Comparison of ENCODE assay signal across 17 cellular contexts in genomic region chr13:67117010-67117550, GRCh38.
"Had no signal": no experiment of that assay in that cellular context is flagged by ENCODE, and none has a peak within 500 bp of the region (broad histone marks: within the 10 kb centered on the region; RNA-seq: fewer than 3 reads in every experiment).

No MANE protein-coding gene starts in this region.

- H3K4me3 Mint-ChIP-seq: mesothelial cell of epicardium; stimulated activated naive B cell treated with anti-CD40 and anti-IgM and Interleukin-4, amounts not matched to agents 10 μg/mL and 1 μg/mL and 100 μg/mL, for 72 hours; T-cell had no signal

- DNase-seq: activated CD4-positive, alpha-beta T cell treated with anti-CD3 and anti-CD28 coated beads for 48 hours; activated CD8-positive, alpha-beta memory T cell treated with anti-CD3 and anti-CD28 coated beads for 24 hours; activated naive CD4-positive, alpha-beta T cell treated with anti-CD3 and anti-CD28 coated beads, Interleukin-2, amount 50 U/mL, for 16 hours; adrenal gland; body of pancreas; right lobe of liver; stimulated activated CD4-positive, alpha-beta T cell treated with anti-CD3 and anti-CD28 coated beads, Interleukin-2, amount 100 ng/mL, for 24 hours; stimulated activated naive B cell treated with anti-CD40 and anti-IgM and Interleukin-4, amounts not matched to agents 10 μg/mL and 1 μg/mL and 100 μg/mL, for 72 hours; T-cell; upper lobe of left lung; WERI-Rb-1 had no signal

- H3K4me1 Mint-ChIP-seq: stimulated activated naive B cell treated with anti-CD40 and anti-IgM and Interleukin-4, amounts not matched to agents 10 μg/mL and 1 μg/mL and 100 μg/mL, for 72 hours; T-cell had no signal

- H3K27me3 Mint-ChIP-seq: progenitor cell of endocrine pancreas; stimulated activated naive B cell treated with anti-CD40 and anti-IgM and Interleukin-4, amounts not matched to agents 10 μg/mL and 1 μg/mL and 100 μg/mL, for 72 hours; T-cell had no signal

- ATAC-seq: body of pancreas; right lobe of liver; stimulated activated naive B cell treated with anti-CD40 and anti-IgM and Interleukin-4, amounts not matched to agents 10 μg/mL and 1 μg/mL and 100 μg/mL, for 72 hours; T-cell had no signal

- H3K27ac Mint-ChIP-seq: mesothelial cell of epicardium; progenitor cell of endocrine pancreas; stimulated activated naive B cell treated with anti-CD40 and anti-IgM and Interleukin-4, amounts not matched to agents 10 μg/mL and 1 μg/mL and 100 μg/mL, for 72 hours; T-cell had no signal

- H3K9me3 Mint-ChIP-seq: mesothelial cell of epicardium had no signal

- H3K36me3 Mint-ChIP-seq: mesothelial cell of epicardium; stimulated activated naive B cell treated with anti-CD40 and anti-IgM and Interleukin-4, amounts not matched to agents 10 μg/mL and 1 μg/mL and 100 μg/mL, for 72 hours; T-cell had no signal

- H3K4me3 ChIP-seq: adrenal gland, body of pancreas, esophagus muscularis mucosa, hepatocyte, right lobe of liver, SJSA1, suprapubic skin, upper lobe of left lung had no signal
